ENCODE assay signal across 9 cellular contexts in the genomic region with DNA sequence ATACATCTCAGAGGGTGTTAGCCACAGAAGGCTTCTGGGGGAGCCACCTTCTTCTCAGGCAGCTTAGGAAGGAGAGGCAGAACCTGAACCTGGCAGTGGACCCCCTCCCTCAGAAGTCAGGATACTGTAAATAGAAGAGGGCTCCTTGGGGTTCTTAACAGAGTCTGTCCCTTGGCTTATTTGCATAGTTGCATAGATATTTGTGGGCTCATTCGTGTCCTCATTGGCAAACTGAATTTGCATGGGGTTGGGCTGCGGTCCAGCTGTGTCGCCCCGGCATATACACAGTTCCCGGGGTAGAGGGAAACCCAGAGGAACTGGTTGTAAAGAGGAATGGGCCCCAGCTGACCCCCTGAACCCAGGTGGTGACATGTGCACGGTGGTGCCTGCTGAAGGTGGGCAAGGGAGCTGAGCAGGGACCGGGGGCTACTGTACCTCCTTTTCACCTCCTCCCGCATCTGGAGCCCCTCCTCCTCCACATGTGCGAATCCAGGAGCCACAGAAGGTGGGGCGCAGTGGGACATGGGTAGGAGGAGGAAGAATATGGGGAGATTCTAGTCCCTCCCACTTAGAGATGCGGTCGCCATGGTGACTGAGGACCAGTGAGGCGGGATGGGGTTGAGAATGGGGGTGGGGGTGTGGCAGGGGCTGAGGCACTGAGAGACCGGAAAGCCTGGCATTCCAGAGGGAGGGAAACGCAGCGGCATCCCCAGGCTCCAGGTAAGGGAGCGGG. TPM values are rescaled to one million over a fixed set of nuclear protein-coding genes. Genes with fewer than 3 reads are reported as not detected.
DNase-seq lines count a peak whose midpoint lies in the region; ATAC-seq and TF ChIP-seq lines count a peak whose summit lies in the region.
"Had no signal": no experiment of that assay in that cellular context is flagged by ENCODE, and none has a peak within 500 bp of the region (broad histone marks: within the 10 kb centered on the region; RNA-seq: fewer than 3 reads in every experiment).

No MANE protein-coding gene starts in this region.

- ATAC-seq in HG03039 (IDR thresholded peaks at IDR 0.05; ENCODE audit: unreplicated experiment): no peak

- no peaks in the 10 kb centered on the region for H3K4me1 ChIP-seq in HEK293 (ENCODE audit: control insufficient read depth, insufficient read depth, low read length)
- H3K4me1 ChIP-seq in osteoblast (ENCODE audit: insufficient read depth, low read length): peaks cover 26% of the 10 kb centered on the region

- H4K20me1 ChIP-seq in osteoblast (ENCODE audit: insufficient read depth, low read length): peaks cover 3% of the 10 kb centered on the region

- TF ChIP-seq POLR2A in GM18951 (IDR thresholded peaks at IDR 0.05; ENCODE audit: extremely low read depth, insufficient read depth, insufficient read length): peak; percentile 77

- H3K4me3 ChIP-seq in HEK293 (ENCODE audit: low read depth, low read length) (no peak overlapping the region), osteoblast (ENCODE audit: insufficient read depth, low read length) (no peak overlapping the region)

- no peaks in the 10 kb centered on the region for H3K36me3 ChIP-seq in HEK293 (ENCODE audit: control insufficient read depth in 2 of 2, insufficient read depth in 1 of 2, low read length in 2 of 2)
- H3K36me3 ChIP-seq in osteoblast (ENCODE audit: insufficient read depth, low read length): no peaks in the 10 kb centered on the region

- CTCF ChIA-PET in HEK293 (lab: Yijun Ruan, JAX): interaction anchor here (0.7 to 13.7 kb wide), 4 partner anchors 13 to 276 kb away, joined by 3 to 210 read pairs (median 4); no protein-coding TSS in a partner anchor

- TF ChIP-seq CTCF in HEK293 (tag by site-specific recombination; IDR thresholded peaks at IDR 0.05) (no peak), osteoblast (IDR thresholded peaks at IDR 0.05; ENCODE audit: extremely low read depth, low read depth, low read length) (no peak)

- no peak overlapping the region for H2AFZ ChIP-seq in osteoblast (ENCODE audit: low read length)

- no peak overlapping the region for H3K4me2 ChIP-seq in osteoblast (ENCODE audit: insufficient read depth, low read length)

- in situ Hi-C loops in GM18951 (cut with MboI; ENCODE audit: low sequenced_read_pairs, unreplicated experiment): no loop called here

- no peaks in the 10 kb centered on the region for H3K79me2 ChIP-seq in osteoblast (ENCODE audit: insufficient read depth, low read length)

- peak; percentile 46 for DNase-seq in NCI-H69 (lab: John Stamatoyannopoulos, UW)
- DNase-seq in osteoblast (ENCODE audit: insufficient read length, low spot score, missing footprints): peak; percentile 59
- DNase-seq in activated CD4-positive, alpha-beta T cell treated with anti-CD3 and anti-CD28 coated beads for 4 hours: no peak
- no peak for DNase-seq in activated effector memory CD4-positive, alpha-beta T cell treated with Interleukin-2 at 50 U/mL for 16 hours
- DNase-seq in NCI-H2029 treated with DMSO at 0.1 percent for 48 hours (lab: John Stamatoyannopoulos, UW): no peak
- DNase-seq: SHP77 treated with DMSO at 0.1 percent for 48 hours had no signal

- POLR2A ChIA-PET in HEK293 (lab: Yijun Ruan, JAX): interaction anchor here (0.5 to 1.2 kb wide), 4 partner anchors 21 to 86 kb away, joined by 3 to 9 read pairs (median 4); no protein-coding TSS in a partner anchor

- peaks cover 11% of the 10 kb centered on the region for H3K27me3 ChIP-seq in osteoblast (ENCODE audit: insufficient read depth, low read length)

- H3K9me3 ChIP-seq in HEK293 (ENCODE audit: control insufficient read depth, insufficient read depth, low read depth, low read length): no peaks in the 10 kb centered on the region
- no peaks in the 10 kb centered on the region for H3K9me3 ChIP-seq in osteoblast (ENCODE audit: low read depth, low read length)

- H3K27ac ChIP-seq in HEK293 (ENCODE audit: extremely low read depth, low read depth, low read length) (no peak overlapping the region), osteoblast (ENCODE audit: low read depth, low read length) (no peak overlapping the region)

TF ChIP-seq in HEK293, 187 proteins besides CTCF, POLR2A, EP300 and RAD21:
- no peak for TF ChIP-seq MZF1 (tag by site-specific recombination; IDR thresholded peaks at IDR 0.05; ENCODE audit: borderline replicate concordance)
- no peak for TF ChIP-seq ZNF510 (tag by site-specific recombination; IDR thresholded peaks at IDR 0.05; ENCODE audit: insufficient replicate concordance)
- TF ChIP-seq ZBTB20 (tag by site-specific recombination; IDR thresholded peaks at IDR 0.05): peak; percentile 26; the same call in 1 of the 2 replicates

RNA-seq across cellular contexts. Expression of a gene that starts 3.8 kb away (rescaled TPM):
- total RNA-seq in osteoblast: 1.5 and 1.8 TPM in 2 replicates

RNA-seq across cellular contexts. Expression of a gene that starts 35.0 kb away (rescaled TPM):
- total RNA-seq in osteoblast: 774 and 854 TPM in 2 replicates

RNA-seq across cellular contexts. Expression of a gene that starts 44.4 kb away (rescaled TPM):
- 15.0 and 15.2 TPM in 2 replicates for total RNA-seq in osteoblast

Comparison
In these comparisons a context has a peak if more than half of its experiments do, and no peak if none do; other contexts are left out.
1. DNase-seq: peak in NCI-H69 (single experiment) and osteoblast (single experiment); none in activated CD4-positive, alpha-beta T cell treated with anti-CD3 and anti-CD28 coated beads for 4 hours (0 of 2), activated effector memory CD4-positive, alpha-beta T cell treated with Interleukin-2 at 50 U/mL for 16 hours (single experiment) and NCI-H2029 treated with DMSO at 0.1 percent for 48 hours (single experiment).